Comparison of ENCODE assay signal across 18 cellular contexts in the genomic region with DNA sequence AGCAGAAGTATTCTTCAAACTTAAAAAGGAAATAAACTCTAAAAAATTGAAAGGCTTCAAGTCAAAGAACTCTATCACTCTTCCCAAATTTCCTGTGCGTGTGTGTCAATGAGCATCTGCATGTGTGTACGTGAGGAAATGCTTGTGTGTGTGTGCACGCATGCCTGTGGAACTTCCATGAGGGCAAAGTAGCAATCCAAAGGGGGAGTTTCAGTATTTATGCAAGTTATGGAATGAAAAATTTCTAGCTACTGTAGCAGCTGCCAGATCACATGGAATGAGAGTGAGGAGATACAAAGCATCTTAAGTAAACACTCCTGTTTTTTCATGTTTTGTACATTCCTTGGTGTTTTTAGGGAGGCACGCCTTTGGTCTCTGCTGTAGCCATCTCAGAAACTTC.
"Had no signal": no experiment of that assay in that cellular context is flagged by ENCODE, and none has a peak within 500 bp of the region (broad histone marks: within the 10 kb centered on the region; RNA-seq: fewer than 3 reads in every experiment).

No MANE protein-coding gene starts in this region.

- H3K9me3 ChIP-seq: body of pancreas, right atrium auricular region, suprapubic skin had no signal

- ATAC-seq: body of pancreas, natural killer cell had no signal

- DNase-seq: activated CD4-positive, alpha-beta T cell treated with anti-CD3 and anti-CD28 coated beads, Interleukin-2, amount 50 U/mL, for 48 hours; activated CD4-positive, CD25-positive, alpha-beta regulatory T cell treated with anti-CD3 and anti-CD28 coated beads, Interleukin-2, amount 50 U/mL, for 72 hours; activated effector memory CD4-positive, alpha-beta T cell treated with Interleukin-2 at 50 U/mL for 16 hours; activated T-cell treated with anti-CD3 and anti-CD28 coated beads, Interleukin-2, amount 50 U/mL, for 1 hour; amniotic stem cell; body of pancreas; caudate nucleus; cortex of kidney; effector CD8-positive, alpha-beta T cell; head of caudate nucleus; natural killer cell had no signal

- H3K36me3 Mint-ChIP-seq: activated naive CD4-positive, alpha-beta T cell treated with anti-CD3 and anti-CD28 coated beads, Interleukin-2, amount 50 U/mL, for 24 hours; natural killer cell had no signal

- H3K27ac Mint-ChIP-seq: activated naive CD4-positive, alpha-beta T cell treated with anti-CD3 and anti-CD28 coated beads, Interleukin-2, amount 50 U/mL, for 24 hours; natural killer cell; progenitor cell of endocrine pancreas; stimulated activated naive CD8-positive, alpha-beta T cell treated with anti-CD3 and anti-CD28 coated beads, Interleukin-15, Interleukin-2, amounts not matched to agents 100 ng/mL and 50 ng/mL, for 24 hours; T-helper 2 cell treated with Interferon-gamma antibody and Interleukin-4, amounts not matched to agents 5 μg/mL and 100 μg/mL, for 36 hours had no signal

- H3K9me3 Mint-ChIP-seq: activated naive CD4-positive, alpha-beta T cell treated with anti-CD3 and anti-CD28 coated beads, Interleukin-2, amount 50 U/mL, for 24 hours; natural killer cell; stimulated activated naive CD8-positive, alpha-beta T cell treated with anti-CD3 and anti-CD28 coated beads, Interleukin-15, Interleukin-2, amounts not matched to agents 100 ng/mL and 50 ng/mL, for 24 hours; T-helper 2 cell treated with Interferon-gamma antibody and Interleukin-4, amounts not matched to agents 5 μg/mL and 100 μg/mL, for 36 hours had no signal

- H3K4me1 Mint-ChIP-seq: activated naive CD4-positive, alpha-beta T cell treated with anti-CD3 and anti-CD28 coated beads, Interleukin-2, amount 50 U/mL, for 24 hours; natural killer cell had no signal

- H3K27me3 ChIP-seq: body of pancreas, right atrium auricular region, suprapubic skin had no signal

- H3K4me3 ChIP-seq: body of pancreas, right atrium auricular region, smooth muscle cell, suprapubic skin had no signal

- H3K4me2 ChIP-seq: smooth muscle cell had no signal

- H3K27me3 Mint-ChIP-seq: progenitor cell of endocrine pancreas; stimulated activated naive CD8-positive, alpha-beta T cell treated with anti-CD3 and anti-CD28 coated beads, Interleukin-15, Interleukin-2, amounts not matched to agents 100 ng/mL and 50 ng/mL, for 24 hours had no signal

- H3K27ac ChIP-seq: right atrium auricular region, suprapubic skin had no signal

- H3K4me3 Mint-ChIP-seq: activated naive CD4-positive, alpha-beta T cell treated with anti-CD3 and anti-CD28 coated beads, Interleukin-2, amount 50 U/mL, for 24 hours; natural killer cell; stimulated activated naive CD8-positive, alpha-beta T cell treated with anti-CD3 and anti-CD28 coated beads, Interleukin-15, Interleukin-2, amounts not matched to agents 100 ng/mL and 50 ng/mL, for 24 hours; T-helper 2 cell treated with Interferon-gamma antibody and Interleukin-4, amounts not matched to agents 5 μg/mL and 100 μg/mL, for 36 hours had no signal
